ENCODE assay signal across 17 cellular contexts in genomic region chr11:33377852-33378385, GRCh38. TPM values are rescaled to one million over a fixed set of nuclear protein-coding genes. Genes with fewer than 3 reads are reported as not detected.
DNase-seq lines count a peak whose midpoint lies in the region; TF ChIP-seq lines count a peak whose summit lies in the region.
"Had no signal": no experiment of that assay in that cellular context is flagged by ENCODE, and none has a peak within 500 bp of the region (broad histone marks: within the 10 kb centered on the region; RNA-seq: fewer than 3 reads in every experiment).

No MANE protein-coding gene starts in this region.

- H3K27ac ChIP-seq in OCI-LY7 (ENCODE audit: low read depth, low read length, poor library complexity, severe bottlenecking): peak overlapping the region; percentile 96
- no peak overlapping the region for H3K27ac ChIP-seq in neural cell (ENCODE audit: low read length)
- H3K27ac ChIP-seq: ovary, Peyer's patch, skin epidermis, testis had no signal

- peaks cover 5% of the 10 kb centered on the region; the same call in 1 of the 2 replicates for H4K20me1 ChIP-seq in OCI-LY7 (ENCODE audit: insufficient read depth, low read length)
- peaks cover 12% of the 10 kb centered on the region for H4K20me1 ChIP-seq in neural cell (ENCODE audit: insufficient read depth)

- no peaks in the 10 kb centered on the region for H3K9me3 ChIP-seq in OCI-LY7 (ENCODE audit: low read length)
- no peaks in the 10 kb centered on the region for H3K9me3 ChIP-seq in neural cell (ENCODE audit: low read length)
- H3K9me3 ChIP-seq: Caco-2, ovary, Peyer's patch, testis had no signal

- peak overlapping the region; percentile 75 for H3K4me3 ChIP-seq in OCI-LY7 (ENCODE audit: low read depth, low read length, poor library complexity, severe bottlenecking)
- H3K4me3 ChIP-seq in neural cell (ENCODE audit: low read length): peak overlapping the region; percentile 92
- H3K4me3 ChIP-seq: ovary, Peyer's patch, testis had no signal

- peaks cover 64% of the 10 kb centered on the region for H3K79me2 ChIP-seq in OCI-LY7 (ENCODE audit: insufficient read depth, low read depth, low read length)
- H3K79me2 ChIP-seq in neural cell (replicated peaks; ENCODE audit: insufficient read depth, low read length): peaks cover 45% of the 10 kb centered on the region

- H3K9me2 ChIP-seq in OCI-LY7 (ENCODE audit: insufficient read depth, low read length) (no peaks in the 10 kb centered on the region), neural cell (ENCODE audit: insufficient read depth, low read length) (no peaks in the 10 kb centered on the region)

- no peak overlapping the region for H3K27ac Mint-ChIP-seq in Calu3 (ENCODE audit: unreplicated experiment)
- H3K27ac Mint-ChIP-seq: activated CD4-positive, alpha-beta memory T cell treated with anti-CD3 and anti-CD28 coated beads, Interleukin-2, amount 10 ng/mL, durations not matched to agents 7 days and 5 days had no signal

- peaks cover 2% of the 10 kb centered on the region for H3F3A ChIP-seq in neural cell (ENCODE audit: insufficient read depth, low read length, poor library complexity, severe bottlenecking)

- POLR2A ChIA-PET in OCI-LY7 (lab: Charles Lee): interaction anchor here (1.0 to 3.6 kb wide), 3 partner anchors 12 to 101 kb away, joined by 3 to 20 read pairs (median 6); no protein-coding TSS in a partner anchor

- H3K9me3 Mint-ChIP-seq in Calu3 (ENCODE audit: low read depth, unreplicated experiment): no peaks in the 10 kb centered on the region
- H3K9me3 Mint-ChIP-seq: activated CD4-positive, alpha-beta memory T cell treated with anti-CD3 and anti-CD28 coated beads, Interleukin-2, amount 10 ng/mL, durations not matched to agents 7 days and 5 days had no signal

- H3K4me2 ChIP-seq in OCI-LY7 (ENCODE audit: low read length): peak overlapping the region; percentile 87
- peak overlapping the region; percentile 95 for H3K4me2 ChIP-seq in neural cell (ENCODE audit: low read length)

- no peak overlapping the region for H3K9ac ChIP-seq in neural cell (ENCODE audit: low read length)

- no peak for TF ChIP-seq EP300 in neural cell (conservative IDR thresholded peaks at IDR 0.05; ENCODE audit: poor library complexity, severe bottlenecking)

- no peak for DNase-seq in Calu3
- peak; percentile 55 for DNase-seq in OCI-LY7 (ENCODE audit: low spot score)
- peak; percentile 52 for DNase-seq in cerebellar cortex (ENCODE audit: low spot score)
- no peak for DNase-seq in GM10266 (ENCODE audit: extremely low spot score)
- no peak for DNase-seq in glomerular visceral epithelial cell (ENCODE audit: extremely low spot score)
- DNase-seq in effector CD4-positive, alpha-beta T cell: no peak
- no peak for DNase-seq in stimulated activated CD4-positive, alpha-beta T cell treated with anti-CD3 and anti-CD28 coated beads, Interleukin-1b, Interleukin-23, amount 100 ng/mL, for 48 hours
- DNase-seq: activated CD4-positive, alpha-beta memory T cell treated with anti-CD3 and anti-CD28 coated beads, Interleukin-2, amount 10 ng/mL, durations not matched to agents 7 days and 5 days; activated T-cell treated with anti-CD3 and anti-CD28 coated beads, Interleukin-2, amount 50 U/mL, for 48 hours; AML-193; Caco-2; NCI-H2081 treated with DMSO at 0.1 percent for 48 hours; ovary; Peyer's patch; testis had no signal

- CTCF ChIA-PET in Calu3 (lab: Charles Lee): interaction anchor here (1.2 kb wide), 1 partner anchor 364 kb away, joined by 4 read pairs; no protein-coding TSS in a partner anchor
- CTCF ChIA-PET in OCI-LY7 (lab: Charles Lee; ENCODE audit: unreplicated experiment): no interaction called here

- peaks cover 65% of the 10 kb centered on the region for H3K4me1 ChIP-seq in OCI-LY7 (ENCODE audit: insufficient read depth, low read length, poor library complexity, severe bottlenecking)
- H3K4me1 ChIP-seq: testis had no signal

- H3K27me3 ChIP-seq in neural cell (ENCODE audit: insufficient read depth, low read depth, low read length): no peaks in the 10 kb centered on the region
- H3K27me3 ChIP-seq: ovary, testis had no signal

- H2AFZ ChIP-seq in OCI-LY7 (ENCODE audit: low read length): no peak overlapping the region; the same call in 1 of the 2 replicates
- H2AFZ ChIP-seq in neural cell (ENCODE audit: low read depth, low read length): no peak overlapping the region

- peaks cover 7% of the 10 kb centered on the region for H3K36me3 Mint-ChIP-seq in Calu3 (ENCODE audit: insufficient read depth, unreplicated experiment)

- TF ChIP-seq RAD21 in neural cell (conservative IDR thresholded peaks at IDR 0.05): no peak

- peaks cover 26% of the 10 kb centered on the region for H3K4me1 Mint-ChIP-seq in Calu3 (ENCODE audit: low read depth, unreplicated experiment)

- TF ChIP-seq CTCF in Calu3 (IDR thresholded peaks at IDR 0.05; ENCODE audit: unreplicated experiment) (no peak), OCI-LY7 (conservative IDR thresholded peaks at IDR 0.05; ENCODE audit: low read length) (0 out of 2 replicates have a peak, but pooled peaks have one; percentile 28), neural cell (IDR thresholded peaks at IDR 0.05; ENCODE audit: poor library complexity, severe bottlenecking) (no peak), GM10266 (IDR thresholded peaks at IDR 0.05; ENCODE audit: control insufficient read depth, insufficient read depth, low read depth, missing control alignments) (no peak)

- H3K27me3 Mint-ChIP-seq in Calu3 (ENCODE audit: unreplicated experiment): no peaks in the 10 kb centered on the region

- BruUV-seq in Calu3 (replicated peaks; lab: Mats Ljungman, UMichigan) (no TSS peak), OCI-LY7 (replicated peaks; lab: Mats Ljungman, UMichigan) (no TSS peak)

- no peaks in the 10 kb centered on the region; the same call in 1 of the 2 replicates for H3K36me3 ChIP-seq in OCI-LY7 (ENCODE audit: insufficient read depth, low read length)
- H3K36me3 ChIP-seq in neural cell (ENCODE audit: insufficient read depth, low read length): no peaks in the 10 kb centered on the region
- H3K36me3 ChIP-seq: ovary, Peyer's patch had no signal

- intact Hi-C loops in Calu3 (cut with micrococcal nuclease; ENCODE audit: unreplicated experiment) (loop anchor here (10.0 kb wide), 1 partner anchor 157 kb away; no protein-coding TSS in a partner anchor), OCI-LY7 (cut with micrococcal nuclease; ENCODE audit: unreplicated experiment) (loop anchor here (5.0 kb wide), 2 partner anchors 164 to 359 kb away; partner anchors contain the start of gene CD59)

- peak overlapping the region; percentile 68 for H3K4me3 Mint-ChIP-seq in Calu3 (ENCODE audit: low read depth, unreplicated experiment)
- H3K4me3 Mint-ChIP-seq: activated CD4-positive, alpha-beta memory T cell treated with anti-CD3 and anti-CD28 coated beads, Interleukin-2, amount 10 ng/mL, durations not matched to agents 7 days and 5 days had no signal

TF ChIP-seq in neural cell, 6 proteins besides CTCF, POLR2A, EP300 and RAD21:
- TF ChIP-seq SMC3 (conservative IDR thresholded peaks at IDR 0.05; ENCODE audit: poor library complexity) (no peak), TAF1 (IDR thresholded peaks at IDR 0.05; ENCODE audit: low read depth) (no peak), POLR2AphosphoS5 (IDR thresholded peaks at IDR 0.05) (no peak), EZH2 (IDR thresholded peaks at IDR 0.05; ENCODE audit: borderline replicate concordance, insufficient read depth, low read length, poor library complexity, severe bottlenecking) (no peak), MXI1 (conservative IDR thresholded peaks at IDR 0.05; ENCODE audit: poor library complexity, severe bottlenecking) (no peak)
- TF ChIP-seq, protein P1, sequence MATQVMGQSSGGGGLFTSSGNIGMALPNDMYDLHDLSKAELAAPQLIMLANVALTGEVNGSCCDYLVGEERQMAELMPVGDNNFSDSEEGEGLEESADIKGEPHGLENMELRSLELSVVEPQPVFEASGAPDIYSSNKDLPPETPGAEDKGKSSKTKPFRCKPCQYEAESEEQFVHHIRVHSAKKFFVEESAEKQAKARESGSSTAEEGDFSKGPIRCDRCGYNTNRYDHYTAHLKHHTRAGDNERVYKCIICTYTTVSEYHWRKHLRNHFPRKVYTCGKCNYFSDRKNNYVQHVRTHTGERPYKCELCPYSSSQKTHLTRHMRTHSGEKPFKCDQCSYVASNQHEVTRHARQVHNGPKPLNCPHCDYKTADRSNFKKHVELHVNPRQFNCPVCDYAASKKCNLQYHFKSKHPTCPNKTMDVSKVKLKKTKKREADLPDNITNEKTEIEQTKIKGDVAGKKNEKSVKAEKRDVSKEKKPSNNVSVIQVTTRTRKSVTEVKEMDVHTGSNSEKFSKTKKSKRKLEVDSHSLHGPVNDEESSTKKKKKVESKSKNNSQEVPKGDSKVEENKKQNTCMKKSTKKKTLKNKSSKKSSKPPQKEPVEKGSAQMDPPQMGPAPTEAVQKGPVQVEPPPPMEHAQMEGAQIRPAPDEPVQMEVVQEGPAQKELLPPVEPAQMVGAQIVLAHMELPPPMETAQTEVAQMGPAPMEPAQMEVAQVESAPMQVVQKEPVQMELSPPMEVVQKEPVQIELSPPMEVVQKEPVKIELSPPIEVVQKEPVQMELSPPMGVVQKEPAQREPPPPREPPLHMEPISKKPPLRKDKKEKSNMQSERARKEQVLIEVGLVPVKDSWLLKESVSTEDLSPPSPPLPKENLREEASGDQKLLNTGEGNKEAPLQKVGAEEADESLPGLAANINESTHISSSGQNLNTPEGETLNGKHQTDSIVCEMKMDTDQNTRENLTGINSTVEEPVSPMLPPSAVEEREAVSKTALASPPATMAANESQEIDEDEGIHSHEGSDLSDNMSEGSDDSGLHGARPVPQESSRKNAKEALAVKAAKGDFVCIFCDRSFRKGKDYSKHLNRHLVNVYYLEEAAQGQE (IDR thresholded peaks at IDR 0.05; ENCODE audit: borderline replicate concordance): no peak

RNA-seq across cellular contexts. Expression of gene KIAA1549L, which starts 2.0 kb away (rescaled TPM):
- total RNA-seq in Calu3 (2022) (14.0 and 18.8 TPM in 2 replicates), OCI-LY7 (2022) (36.6 and 37.3 TPM in 2 replicates)
- 24.5 and 30.0 TPM in 2 replicates for total RNA-seq in OCI-LY7 (2014; rRNA removed; shearing (Covaris generic))
- polyA plus RNA-seq in neural cell: 13.2 and 14.4 TPM in 2 replicates
- polyA minus RNA-seq in neural cell: 67.9 and 77.4 TPM in 2 replicates

Comparison
In these comparisons a context has a peak if more than half of its experiments do, and no peak if none do; other contexts are left out.
1. DNase-seq: peak in OCI-LY7 (single experiment) and cerebellar cortex (single experiment); none in Calu3 (single experiment), GM10266 (single experiment), glomerular visceral epithelial cell (single experiment), effector CD4-positive, alpha-beta T cell (single experiment) and stimulated activated CD4-positive, alpha-beta T cell treated with anti-CD3 and anti-CD28 coated beads, Interleukin-1b, Interleukin-23, amount 100 ng/mL, for 48 hours (single experiment).